In the genomic region with DNA sequence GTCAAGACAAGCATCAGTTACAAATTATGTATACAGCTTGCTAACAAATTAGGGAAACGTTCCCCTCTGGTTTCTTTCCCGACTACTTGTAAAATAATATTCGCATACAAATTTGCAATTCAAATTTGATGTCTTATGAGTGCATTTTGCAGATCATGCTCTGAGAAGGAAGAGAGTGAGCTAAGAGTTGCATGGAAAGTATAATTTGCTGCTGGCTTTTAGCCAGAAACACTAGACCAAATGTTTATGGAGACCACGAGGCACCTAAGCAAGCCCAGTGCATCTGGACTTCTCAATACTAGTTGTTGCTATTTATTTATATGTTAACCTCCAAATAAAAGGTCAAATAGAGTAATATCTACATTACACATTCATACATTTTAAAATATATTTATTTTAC, we compare ENCODE assay signal across 13 cellular contexts.
"Had no signal": no experiment of that assay in that cellular context is flagged by ENCODE, and none has a peak within 500 bp of the region (broad histone marks: within the 10 kb centered on the region; RNA-seq: fewer than 3 reads in every experiment).

No MANE protein-coding gene starts in this region.

- H3K9me3 Mint-ChIP-seq: activated CD4-positive, alpha-beta T cell treated with anti-CD3 and anti-CD28 coated beads, Interleukin-2, amount 10 ng/mL, durations not matched to agents 7 days and 5 days; activated naive CD8-positive, alpha-beta T cell treated with anti-CD3 and anti-CD28 coated beads, Interleukin-2, amount 50 U/mL, for 24 hours; neural progenitor cell; type B pancreatic cell had no signal

- DNase-seq: activated CD4-positive, alpha-beta T cell treated with anti-CD3 and anti-CD28 coated beads, Interleukin-2, amount 10 ng/mL, durations not matched to agents 7 days and 5 days; activated CD8-positive, alpha-beta memory T cell treated with anti-CD3 and anti-CD28 coated beads for 24 hours; activated naive CD4-positive, alpha-beta T cell treated with Interleukin-2 at 50 U/mL for 16 hours; activated naive CD8-positive, alpha-beta T cell treated with anti-CD3 and anti-CD28 coated beads, Interleukin-2, amount 50 U/mL, for 24 hours; dorsolateral prefrontal cortex; head of caudate nucleus; left colon; midbrain; pancreas; stimulated activated CD4-positive, alpha-beta T cell treated with anti-CD3 and anti-CD28 coated beads, Interleukin-2, amount 100 ng/mL, for 48 hours; stimulated activated naive CD4-positive, alpha-beta T cell treated with Interleukin-2 at 50 U/mL for 16 hours had no signal

- H3K27me3 Mint-ChIP-seq: activated CD4-positive, alpha-beta T cell treated with anti-CD3 and anti-CD28 coated beads, Interleukin-2, amount 10 ng/mL, durations not matched to agents 7 days and 5 days; activated naive CD8-positive, alpha-beta T cell treated with anti-CD3 and anti-CD28 coated beads, Interleukin-2, amount 50 U/mL, for 24 hours; type B pancreatic cell had no signal

- H3K4me1 Mint-ChIP-seq: activated naive CD8-positive, alpha-beta T cell treated with anti-CD3 and anti-CD28 coated beads, Interleukin-2, amount 50 U/mL, for 24 hours had no signal

- H3K4me3 Mint-ChIP-seq: activated CD4-positive, alpha-beta T cell treated with anti-CD3 and anti-CD28 coated beads, Interleukin-2, amount 10 ng/mL, durations not matched to agents 7 days and 5 days; activated naive CD8-positive, alpha-beta T cell treated with anti-CD3 and anti-CD28 coated beads, Interleukin-2, amount 50 U/mL, for 24 hours; neural progenitor cell; type B pancreatic cell had no signal

- H3K36me3 Mint-ChIP-seq: neural progenitor cell, type B pancreatic cell had no signal

- H3K27ac Mint-ChIP-seq: activated CD4-positive, alpha-beta T cell treated with anti-CD3 and anti-CD28 coated beads, Interleukin-2, amount 10 ng/mL, durations not matched to agents 7 days and 5 days; activated naive CD8-positive, alpha-beta T cell treated with anti-CD3 and anti-CD28 coated beads, Interleukin-2, amount 50 U/mL, for 24 hours; neural progenitor cell; type B pancreatic cell had no signal
